2 cellular contexts compared by ENCODE assay signal in the genomic region with DNA sequence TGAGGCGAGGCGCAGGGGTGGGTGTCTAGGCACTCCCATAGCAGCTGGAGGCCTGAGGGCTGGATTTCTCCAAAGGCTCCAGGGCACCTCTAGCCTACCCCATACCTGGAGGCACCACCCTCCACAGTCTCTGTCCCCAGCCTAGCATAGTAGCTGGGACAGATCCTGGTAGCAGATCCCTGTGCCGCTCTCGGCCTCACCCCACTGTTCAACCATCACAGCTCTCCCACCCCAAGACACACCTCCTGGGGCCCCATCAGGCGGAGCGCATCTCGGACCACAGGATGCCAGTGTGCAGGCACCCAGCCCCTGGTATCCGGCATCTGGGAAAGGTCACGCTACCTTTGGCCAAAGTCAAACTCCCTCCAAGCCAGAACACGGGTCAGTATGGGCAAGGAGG.
TF ChIP-seq lines count a peak whose summit lies in the region.

No MANE protein-coding gene starts in this region.

TF ChIP-seq in GM12878, 131 proteins besides CTCF, POLR2A, EP300 and RAD21:
- TF ChIP-seq TCF12 (IDR thresholded peaks at IDR 0.05; ENCODE audit: low read depth, low read length) (no peak), CREM (IDR thresholded peaks at IDR 0.05; ENCODE audit: low read depth) (no peak), RELA (IDR thresholded peaks at IDR 0.05; ENCODE audit: borderline replicate concordance, partially characterized antibody) (no peak), BACH1 (IDR thresholded peaks at IDR 0.05; ENCODE audit: borderline replicate concordance) (no peak), IRF4 (IDR thresholded peaks at IDR 0.05; ENCODE audit: low read depth, low read length) (no peak), SMAD5 (IDR thresholded peaks at IDR 0.05; ENCODE audit: low read depth) (no peak), CEBPB (IDR thresholded peaks at IDR 0.05; ENCODE audit: borderline replicate concordance in 1 of 2, low read depth in 2 of 2, low read length in 2 of 2) (no peak), RELB (IDR thresholded peaks at IDR 0.05; ENCODE audit: low read depth) (no peak), IRF5 (IDR thresholded peaks at IDR 0.05; ENCODE audit: borderline replicate concordance) (no peak), CHD1 (IDR thresholded peaks at IDR 0.05; ENCODE audit: low read depth, low read length) (no peak), TARDBP (IDR thresholded peaks at IDR 0.05; ENCODE audit: borderline replicate concordance) (no peak), SPI1 (IDR thresholded peaks at IDR 0.05; ENCODE audit: borderline replicate concordance, insufficient read depth, low read depth, low read length) (no peak), MYC (IDR thresholded peaks at IDR 0.05; ENCODE audit: insufficient read depth, insufficient read length, insufficient replicate concordance, low read length, severe bottlenecking) (no peak)
- TF ChIP-seq, protein P1, sequence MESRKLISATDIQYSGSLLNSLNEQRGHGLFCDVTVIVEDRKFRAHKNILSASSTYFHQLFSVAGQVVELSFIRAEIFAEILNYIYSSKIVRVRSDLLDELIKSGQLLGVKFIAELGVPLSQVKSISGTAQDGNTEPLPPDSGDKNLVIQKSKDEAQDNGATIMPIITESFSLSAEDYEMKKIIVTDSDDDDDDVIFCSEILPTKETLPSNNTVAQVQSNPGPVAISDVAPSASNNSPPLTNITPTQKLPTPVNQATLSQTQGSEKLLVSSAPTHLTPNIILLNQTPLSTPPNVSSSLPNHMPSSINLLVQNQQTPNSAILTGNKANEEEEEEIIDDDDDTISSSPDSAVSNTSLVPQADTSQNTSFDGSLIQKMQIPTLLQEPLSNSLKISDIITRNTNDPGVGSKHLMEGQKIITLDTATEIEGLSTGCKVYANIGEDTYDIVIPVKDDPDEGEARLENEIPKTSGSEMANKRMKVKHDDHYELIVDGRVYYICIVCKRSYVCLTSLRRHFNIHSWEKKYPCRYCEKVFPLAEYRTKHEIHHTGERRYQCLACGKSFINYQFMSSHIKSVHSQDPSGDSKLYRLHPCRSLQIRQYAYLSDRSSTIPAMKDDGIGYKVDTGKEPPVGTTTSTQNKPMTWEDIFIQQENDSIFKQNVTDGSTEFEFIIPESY (IDR thresholded peaks at IDR 0.05): no peak

TF ChIP-seq in HepG2, 621 proteins besides CTCF, POLR2A, EP300 and RAD21:
- TF ChIP-seq, protein P2, sequence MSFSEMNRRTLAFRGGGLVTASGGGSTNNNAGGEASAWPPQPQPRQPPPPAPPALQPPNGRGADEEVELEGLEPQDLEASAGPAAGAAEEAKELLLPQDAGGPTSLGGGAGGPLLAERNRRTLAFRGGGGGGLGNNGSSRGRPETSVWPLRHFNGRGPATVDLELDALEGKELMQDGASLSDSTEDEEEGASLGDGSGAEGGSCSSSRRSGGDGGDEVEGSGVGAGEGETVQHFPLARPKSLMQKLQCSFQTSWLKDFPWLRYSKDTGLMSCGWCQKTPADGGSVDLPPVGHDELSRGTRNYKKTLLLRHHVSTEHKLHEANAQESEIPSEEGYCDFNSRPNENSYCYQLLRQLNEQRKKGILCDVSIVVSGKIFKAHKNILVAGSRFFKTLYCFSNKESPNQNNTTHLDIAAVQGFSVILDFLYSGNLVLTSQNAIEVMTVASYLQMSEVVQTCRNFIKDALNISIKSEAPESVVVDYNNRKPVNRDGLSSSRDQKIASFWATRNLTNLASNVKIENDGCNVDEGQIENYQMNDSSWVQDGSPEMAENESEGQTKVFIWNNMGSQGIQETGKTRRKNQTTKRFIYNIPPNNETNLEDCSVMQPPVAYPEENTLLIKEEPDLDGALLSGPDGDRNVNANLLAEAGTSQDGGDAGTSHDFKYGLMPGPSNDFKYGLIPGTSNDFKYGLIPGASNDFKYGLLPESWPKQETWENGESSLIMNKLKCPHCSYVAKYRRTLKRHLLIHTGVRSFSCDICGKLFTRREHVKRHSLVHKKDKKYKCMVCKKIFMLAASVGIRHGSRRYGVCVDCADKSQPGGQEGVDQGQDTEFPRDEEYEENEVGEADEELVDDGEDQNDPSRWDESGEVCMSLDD (CRISPR knock-in tag; IDR thresholded peaks at IDR 0.05; ENCODE audit: borderline replicate concordance): no peak
- TF ChIP-seq ZBTB3 (CRISPR knock-in tag; IDR thresholded peaks at IDR 0.05; ENCODE audit: borderline replicate concordance, low read depth): no peak
- no peak for TF ChIP-seq ZNF850 (CRISPR knock-in tag; conservative IDR thresholded peaks at IDR 0.05)
- TF ChIP-seq ZNF382 (CRISPR knock-in tag; IDR thresholded peaks at IDR 0.05; ENCODE audit: borderline replicate concordance): no peak
- TF ChIP-seq NRL (CRISPR knock-in tag; IDR thresholded peaks at IDR 0.05; ENCODE audit: borderline replicate concordance): no peak
- no peak for TF ChIP-seq XBP1 (CRISPR knock-in tag; IDR thresholded peaks at IDR 0.05)
- TF ChIP-seq SMYD3 (CRISPR knock-in tag; IDR thresholded peaks at IDR 0.05): no peak
- no peak for TF ChIP-seq ZFAT (CRISPR knock-in tag; conservative IDR thresholded peaks at IDR 0.05)
- TF ChIP-seq ARID5B (CRISPR knock-in tag; IDR thresholded peaks at IDR 0.05): no peak
- TF ChIP-seq ZNF589 (CRISPR knock-in tag; conservative IDR thresholded peaks at IDR 0.05): no peak
- TF ChIP-seq, protein P3, sequence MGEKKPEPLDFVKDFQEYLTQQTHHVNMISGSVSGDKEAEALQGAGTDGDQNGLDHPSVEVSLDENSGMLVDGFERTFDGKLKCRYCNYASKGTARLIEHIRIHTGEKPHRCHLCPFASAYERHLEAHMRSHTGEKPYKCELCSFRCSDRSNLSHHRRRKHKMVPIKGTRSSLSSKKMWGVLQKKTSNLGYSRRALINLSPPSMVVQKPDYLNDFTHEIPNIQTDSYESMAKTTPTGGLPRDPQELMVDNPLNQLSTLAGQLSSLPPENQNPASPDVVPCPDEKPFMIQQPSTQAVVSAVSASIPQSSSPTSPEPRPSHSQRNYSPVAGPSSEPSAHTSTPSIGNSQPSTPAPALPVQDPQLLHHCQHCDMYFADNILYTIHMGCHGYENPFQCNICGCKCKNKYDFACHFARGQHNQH (CRISPR knock-in tag; IDR thresholded peaks at IDR 0.05): no peak
- TF ChIP-seq RAD51 (IDR thresholded peaks at IDR 0.05; ENCODE audit: borderline replicate concordance): no peak
- TF ChIP-seq, protein P4, sequence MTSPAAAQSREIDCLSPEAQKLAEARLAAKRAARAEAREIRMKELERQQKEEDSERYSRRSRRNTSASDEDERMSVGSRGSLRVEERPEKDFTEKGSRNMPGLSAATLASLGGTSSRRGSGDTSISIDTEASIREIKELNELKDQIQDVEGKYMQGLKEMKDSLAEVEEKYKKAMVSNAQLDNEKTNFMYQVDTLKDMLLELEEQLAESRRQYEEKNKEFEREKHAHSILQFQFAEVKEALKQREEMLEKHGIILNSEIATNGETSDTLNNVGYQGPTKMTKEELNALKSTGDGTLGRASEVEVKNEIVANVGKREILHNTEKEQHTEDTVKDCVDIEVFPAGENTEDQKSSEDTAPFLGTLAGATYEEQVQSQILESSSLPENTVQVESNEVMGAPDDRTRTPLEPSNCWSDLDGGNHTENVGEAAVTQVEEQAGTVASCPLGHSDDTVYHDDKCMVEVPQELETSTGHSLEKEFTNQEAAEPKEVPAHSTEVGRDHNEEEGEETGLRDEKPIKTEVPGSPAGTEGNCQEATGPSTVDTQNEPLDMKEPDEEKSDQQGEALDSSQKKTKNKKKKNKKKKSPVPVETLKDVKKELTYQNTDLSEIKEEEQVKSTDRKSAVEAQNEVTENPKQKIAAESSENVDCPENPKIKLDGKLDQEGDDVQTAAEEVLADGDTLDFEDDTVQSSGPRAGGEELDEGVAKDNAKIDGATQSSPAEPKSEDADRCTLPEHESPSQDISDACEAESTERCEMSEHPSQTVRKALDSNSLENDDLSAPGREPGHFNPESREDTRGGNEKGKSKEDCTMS (CRISPR knock-in tag; conservative IDR thresholded peaks at IDR 0.05): no peak
- TF ChIP-seq ZNF879 (CRISPR knock-in tag; IDR thresholded peaks at IDR 0.05): no peak
- TF ChIP-seq MYC (CRISPR knock-in tag; IDR thresholded peaks at IDR 0.05; ENCODE audit: borderline replicate concordance): 0 out of 2 replicates have a peak, but pooled peaks have one; percentile 6
- TF ChIP-seq ZNF563 (CRISPR knock-in tag; IDR thresholded peaks at IDR 0.05): no peak
- TF ChIP-seq, protein P5, sequence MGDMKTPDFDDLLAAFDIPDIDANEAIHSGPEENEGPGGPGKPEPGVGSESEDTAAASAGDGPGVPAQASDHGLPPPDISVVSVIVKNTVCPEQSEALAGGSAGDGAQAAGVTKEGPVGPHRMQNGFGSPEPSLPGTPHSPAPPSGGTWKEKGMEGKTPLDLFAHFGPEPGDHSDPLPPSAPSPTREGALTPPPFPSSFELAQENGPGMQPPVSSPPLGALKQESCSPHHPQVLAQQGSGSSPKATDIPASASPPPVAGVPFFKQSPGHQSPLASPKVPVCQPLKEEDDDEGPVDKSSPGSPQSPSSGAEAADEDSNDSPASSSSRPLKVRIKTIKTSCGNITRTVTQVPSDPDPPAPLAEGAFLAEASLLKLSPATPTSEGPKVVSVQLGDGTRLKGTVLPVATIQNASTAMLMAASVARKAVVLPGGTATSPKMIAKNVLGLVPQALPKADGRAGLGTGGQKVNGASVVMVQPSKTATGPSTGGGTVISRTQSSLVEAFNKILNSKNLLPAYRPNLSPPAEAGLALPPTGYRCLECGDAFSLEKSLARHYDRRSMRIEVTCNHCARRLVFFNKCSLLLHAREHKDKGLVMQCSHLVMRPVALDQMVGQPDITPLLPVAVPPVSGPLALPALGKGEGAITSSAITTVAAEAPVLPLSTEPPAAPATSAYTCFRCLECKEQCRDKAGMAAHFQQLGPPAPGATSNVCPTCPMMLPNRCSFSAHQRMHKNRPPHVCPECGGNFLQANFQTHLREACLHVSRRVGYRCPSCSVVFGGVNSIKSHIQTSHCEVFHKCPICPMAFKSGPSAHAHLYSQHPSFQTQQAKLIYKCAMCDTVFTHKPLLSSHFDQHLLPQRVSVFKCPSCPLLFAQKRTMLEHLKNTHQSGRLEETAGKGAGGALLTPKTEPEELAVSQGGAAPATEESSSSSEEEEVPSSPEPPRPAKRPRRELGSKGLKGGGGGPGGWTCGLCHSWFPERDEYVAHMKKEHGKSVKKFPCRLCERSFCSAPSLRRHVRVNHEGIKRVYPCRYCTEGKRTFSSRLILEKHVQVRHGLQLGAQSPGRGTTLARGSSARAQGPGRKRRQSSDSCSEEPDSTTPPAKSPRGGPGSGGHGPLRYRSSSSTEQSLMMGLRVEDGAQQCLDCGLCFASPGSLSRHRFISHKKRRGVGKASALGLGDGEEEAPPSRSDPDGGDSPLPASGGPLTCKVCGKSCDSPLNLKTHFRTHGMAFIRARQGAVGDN (CRISPR knock-in tag; IDR thresholded peaks at IDR 0.05): 0 out of 2 replicates have a peak, but pooled peaks have one; percentile 12
- 0 out of 2 replicates have a peak, but pooled peaks have one; percentile 9 for TF ChIP-seq EZH2 (conservative IDR thresholded peaks at IDR 0.05; ENCODE audit: low read depth, low read length)
- no peak for TF ChIP-seq ARNT (IDR thresholded peaks at IDR 0.05)
